ENCODE assay signal across 8 cellular contexts in genomic region chrX:107775000-107775733, GRCh38. TPM values are rescaled to one million over a fixed set of nuclear protein-coding genes. Genes with fewer than 3 reads are reported as not detected.
DNase-seq lines count a peak whose midpoint lies in the region; ATAC-seq and TF ChIP-seq lines count a peak whose summit lies in the region.

No MANE protein-coding gene starts in this region.

- WGBS in lung, 2 donors = 2 to 30% methylated on average over 24 to 40 of the region's 40 CpGs

- peak in 1 of 2 experiments; percentile 17 for TF ChIP-seq CTCF in brain (conservative IDR thresholded peaks at IDR 0.05)
- no peak for TF ChIP-seq CTCF in lung (IDR thresholded peaks at IDR 0.05; ENCODE audit: control extremely low read depth, extremely low read depth)
- TF ChIP-seq CTCF in upper lobe of right lung (IDR thresholded peaks at IDR 0.05) = no peak

- H3K4me3 ChIP-seq in lung (peak overlapping the region; percentile 30), upper lobe of right lung (peak overlapping the region; percentile 60)

- H3K4me1 ChIP-seq in lung (ENCODE audit: control insufficient read depth in 2 of 2, insufficient read depth in 2 of 2, low read length in 2 of 2) = no peaks in the 10 kb centered on the region
- peaks cover 5% of the 10 kb centered on the region for H3K4me1 ChIP-seq in upper lobe of right lung

- DNase-seq in T-helper 1 cell (no peak), lung (ENCODE audit: low spot score) (no peak), upper lobe of right lung (no peak), inferior parietal cortex (ENCODE audit: extremely low spot score) (no peak), T1000 (lab: John Stamatoyannopoulos, UW) (no peak)

- H3K36me3 ChIP-seq in lung (ENCODE audit: control insufficient read depth in 2 of 2, insufficient read depth in 2 of 2, low read length in 2 of 2) = no peaks in the 10 kb centered on the region
- no peaks in the 10 kb centered on the region for H3K36me3 ChIP-seq in upper lobe of right lung

- H3K36me3 Mint-ChIP-seq in T-helper 1 cell treated with Interleukin-12 subunit alpha and Interleukin-12 subunit beta and Interleukin-4 antibody, amounts not matched to agents 30 μg/mL and 1 μg/mL, for 36 hours (ENCODE audit: low read depth) = no peaks in the 10 kb centered on the region
- H3K36me3 Mint-ChIP-seq in brain = no peaks in the 10 kb centered on the region

- peak overlapping the region; percentile 40 for H3K4me3 Mint-ChIP-seq in T-helper 1 cell treated with Interleukin-12 subunit alpha and Interleukin-12 subunit beta and Interleukin-4 antibody, amounts not matched to agents 30 μg/mL and 1 μg/mL, for 36 hours
- peak overlapping the region; percentile 45 to 87 (median 81) for H3K4me3 Mint-ChIP-seq in brain

- peak; percentile 31 for ATAC-seq in HG03571 (IDR thresholded peaks at IDR 0.05; ENCODE audit: unreplicated experiment)
- ATAC-seq in lung (ENCODE audit: insufficient read depth, low FRiP score) = no peak
- no peak for ATAC-seq in upper lobe of right lung

- intact Hi-C loops in upper lobe of right lung (cut with DNase I) = loop anchor here (5.0 kb wide), 1 partner anchor 58 kb away; no protein-coding TSS in a partner anchor

- peak overlapping the region; percentile 63 to 89 for H3K27ac ChIP-seq in lung (ENCODE audit: low read depth in 1 of 2, low read length in 1 of 2)
- H3K27ac ChIP-seq in upper lobe of right lung = peak overlapping the region; percentile 80

- no peak overlapping the region for H3K27ac Mint-ChIP-seq in T-helper 1 cell treated with Interleukin-12 subunit alpha and Interleukin-12 subunit beta and Interleukin-4 antibody, amounts not matched to agents 30 μg/mL and 1 μg/mL, for 36 hours
- H3K27ac Mint-ChIP-seq in brain = no peak overlapping the region

- H3K9me3 Mint-ChIP-seq in T-helper 1 cell treated with Interleukin-12 subunit alpha and Interleukin-12 subunit beta and Interleukin-4 antibody, amounts not matched to agents 30 μg/mL and 1 μg/mL, for 36 hours = no peaks in the 10 kb centered on the region
- H3K9me3 Mint-ChIP-seq in brain = no peaks in the 10 kb centered on the region

- H3K9me3 ChIP-seq in lung (ENCODE audit: control insufficient read depth in 2 of 2, insufficient read depth in 1 of 2, low read length in 1 of 2) (peaks cover 0 to 5% of the 10 kb centered on the region in 2 donors), upper lobe of right lung (no peaks in the 10 kb centered on the region)

- H3K27me3 ChIP-seq in lung (ENCODE audit: control insufficient read depth, insufficient read depth) (no peaks in the 10 kb centered on the region), upper lobe of right lung (no peaks in the 10 kb centered on the region)

- H3K4me1 Mint-ChIP-seq in T-helper 1 cell treated with Interleukin-12 subunit alpha and Interleukin-12 subunit beta and Interleukin-4 antibody, amounts not matched to agents 30 μg/mL and 1 μg/mL, for 36 hours (ENCODE audit: low read depth) = peaks cover 12% of the 10 kb centered on the region
- peaks cover 35% of the 10 kb centered on the region for H3K4me1 Mint-ChIP-seq in brain

- H3K27me3 Mint-ChIP-seq in T-helper 1 cell treated with Interleukin-12 subunit alpha and Interleukin-12 subunit beta and Interleukin-4 antibody, amounts not matched to agents 30 μg/mL and 1 μg/mL, for 36 hours (ENCODE audit: low read depth) = peaks cover 16% of the 10 kb centered on the region
- peaks cover 42% of the 10 kb centered on the region for H3K27me3 Mint-ChIP-seq in brain

RNA-seq across cellular contexts. Expression of gene TSC22D3, which starts 0.4 kb away (rescaled TPM):
- polyA plus RNA-seq in brain (ENCODE audit: insufficient read depth, low read depth, low replicate concordance) (44.9 TPM), lung (100 to 1,000 TPM; 117 to 447 TPM)
- total RNA-seq in lung (100 to 1,000 TPM; 299 to 308 TPM), upper lobe of right lung (317 TPM)

RNA-seq across cellular contexts. Expression of gene NCBP2L, which starts 2.4 kb away (rescaled TPM):
- not detected for polyA plus RNA-seq in brain (ENCODE audit: insufficient read depth, low read depth, low replicate concordance)
- total RNA-seq in lung = under 1 TPM; 0.11 to 0.12 TPM
- polyA plus RNA-seq in lung = under 1 TPM; 0.03 to 0.08 TPM
- not detected for total RNA-seq in upper lobe of right lung

RNA-seq across cellular contexts. Expression of gene MID2, which starts 50.5 kb away (rescaled TPM):
- polyA plus RNA-seq in brain (ENCODE audit: insufficient read depth, low read depth, low replicate concordance) = 1.6 TPM
- 10 to 100 TPM; 15.6 to 44.1 TPM for total RNA-seq in lung
- polyA plus RNA-seq in lung = 1 to 10 TPM; 2.4 to 5.2 TPM
- 25.2 TPM for total RNA-seq in upper lobe of right lung
